Comparison of ENCODE assay signal across 20 cellular contexts in genomic region chr7:35749548-35749947, GRCh38. TPM values are rescaled to one million over a fixed set of nuclear protein-coding genes. Genes with fewer than 3 reads are reported as not detected.
A peak's percentile ranks its signal among the peaks of the same experiment; 100 is the strongest.
DNase-seq lines count a peak whose midpoint lies in the region; ATAC-seq and TF ChIP-seq lines count a peak whose summit lies in the region.
"Had no signal": no experiment of that assay in that cellular context is flagged by ENCODE, and none has a peak within 500 bp of the region (broad histone marks: within the 10 kb centered on the region; RNA-seq: fewer than 3 reads in every experiment).

No MANE protein-coding gene starts in this region.

- H3K9me3 Mint-ChIP-seq in Caco-2 (ENCODE audit: unreplicated experiment): peaks cover 9% of the 10 kb centered on the region
- H3K9me3 Mint-ChIP-seq: naive thymus-derived CD4-positive, alpha-beta T cell; stimulated activated naive CD8-positive, alpha-beta T cell treated with anti-CD3 and anti-CD28 coated beads, Interleukin-15, Interleukin-2, amounts not matched to agents 100 ng/mL and 50 ng/mL, for 24 hours had no signal

- no peak overlapping the region for H3K27ac Mint-ChIP-seq in Caco-2 (ENCODE audit: unreplicated experiment)
- H3K27ac Mint-ChIP-seq: stimulated activated naive CD8-positive, alpha-beta T cell treated with anti-CD3 and anti-CD28 coated beads, Interleukin-15, Interleukin-2, amounts not matched to agents 100 ng/mL and 50 ng/mL, for 24 hours; T-helper 17 cell had no signal

- no peak overlapping the region for H3K4me3 Mint-ChIP-seq in Caco-2 (ENCODE audit: unreplicated experiment)
- H3K4me3 Mint-ChIP-seq: naive thymus-derived CD4-positive, alpha-beta T cell; stimulated activated naive CD8-positive, alpha-beta T cell treated with anti-CD3 and anti-CD28 coated beads, Interleukin-15, Interleukin-2, amounts not matched to agents 100 ng/mL and 50 ng/mL, for 24 hours; T-helper 17 cell had no signal

- 8 to 20% methylated on average over 2 of the region's 2 CpGs for WGBS in GM23248 (ENCODE audit: low coverage in 1 of 2, low lambda C conversion rate in 2 of 2, missing lambda C conversion rate in 2 of 2), 2 experiments
- 60 to 71% methylated on average over 2 of the region's 2 CpGs for WGBS in body of pancreas, 2 donors
- WGBS in sigmoid colon, 2 donors: 63 to 76% methylated on average over 2 of the region's 2 CpGs

- H3F3A ChIP-seq in GM23248 (ENCODE audit: insufficient read depth) (peaks cover 16% of the 10 kb centered on the region), MM.1S (ENCODE audit: insufficient read depth, low read length) (no peaks in the 10 kb centered on the region)

- H3K9me2 ChIP-seq in GM23248 (ENCODE audit: insufficient read depth): no peaks in the 10 kb centered on the region
- no peaks in the 10 kb centered on the region for H3K9me2 ChIP-seq in MM.1S (replicated peaks; ENCODE audit: insufficient read depth, low read length)

- DNase-seq in GM23248 (peak; percentile 61), body of pancreas (peak in 2 of 4 donors; percentile 18 to 31), left ventricle myocardium superior (peak; percentile 56), sigmoid colon (peak; percentile 78), NCI-H2081 (lab: John Stamatoyannopoulos, UW) (no peak), Caco-2 (no peak), MM.1S (no peak)
- DNase-seq in activated CD4-positive, alpha-beta T cell treated with anti-CD3 and anti-CD28 coated beads for 1 hour: no peak
- DNase-seq: activated CD4-positive, CD25-positive, alpha-beta regulatory T cell; activated effector memory CD4-positive, alpha-beta T cell treated with anti-CD3 and anti-CD28 coated beads, Interleukin-2, amount 50 U/mL, for 16 hours; dermis blood vessel endothelial cell; erythroblast; naive thymus-derived CD4-positive, alpha-beta T cell; NCI-H1105; NCI-H2171 treated with DMSO at 0.1 percent for 48 hours; posterior cingulate gyrus; T-helper 17 cell had no signal

- TF ChIP-seq POLR2A in body of pancreas (IDR thresholded peaks at IDR 0.05): no peak
- no peak for TF ChIP-seq POLR2A in sigmoid colon (IDR thresholded peaks at IDR 0.05)

- BruUV-seq in Caco-2 (replicated peaks; lab: Mats Ljungman, UMichigan): no TSS peak

- no peaks in the 10 kb centered on the region for H3K27me3 ChIP-seq in GM23248 (replicated peaks; ENCODE audit: insufficient read depth)
- no peaks in the 10 kb centered on the region for H3K27me3 ChIP-seq in body of pancreas
- no peaks in the 10 kb centered on the region for H3K27me3 ChIP-seq in sigmoid colon
- H3K27me3 ChIP-seq in Caco-2 (replicated peaks; ENCODE audit: control insufficient read depth, insufficient read depth, low read length): no peaks in the 10 kb centered on the region
- no peaks in the 10 kb centered on the region for H3K27me3 ChIP-seq in MM.1S (replicated peaks; ENCODE audit: insufficient read depth, low read length)
- H3K27me3 ChIP-seq: hepatocyte had no signal

- no peaks in the 10 kb centered on the region for H3K79me2 ChIP-seq in GM23248 (ENCODE audit: insufficient read depth)
- H3K79me2 ChIP-seq in MM.1S (ENCODE audit: low read length): no peaks in the 10 kb centered on the region
- H3K79me2 ChIP-seq: hepatocyte had no signal

- H3K9ac ChIP-seq in GM23248 (no peak overlapping the region), MM.1S (ENCODE audit: low read length) (no peak overlapping the region)
- H3K9ac ChIP-seq: KMS-11 had no signal

- no peak overlapping the region for H3K27ac ChIP-seq in GM23248
- no peak overlapping the region for H3K27ac ChIP-seq in body of pancreas
- peak overlapping the region in 1 of 4 donors; percentile 56 for H3K27ac ChIP-seq in sigmoid colon
- no peak overlapping the region for H3K27ac ChIP-seq in MM.1S (ENCODE audit: low read length)
- H3K27ac ChIP-seq: hepatocyte, KMS-11 had no signal

- H4K20me1 ChIP-seq in GM23248 (ENCODE audit: insufficient read depth) (no peaks in the 10 kb centered on the region), MM.1S (ENCODE audit: insufficient read depth, low read length) (no peaks in the 10 kb centered on the region)

- no peaks in the 10 kb centered on the region for H3K36me3 Mint-ChIP-seq in Caco-2 (ENCODE audit: insufficient read depth, unreplicated experiment)

- POLR2A ChIA-PET in Caco-2 (lab: Charles Lee): no interaction called here

- H2AFZ ChIP-seq in GM23248 (no peak overlapping the region), MM.1S (ENCODE audit: low read length) (no peak overlapping the region)
- H2AFZ ChIP-seq: hepatocyte had no signal

- intact Hi-C loops in body of pancreas (cut with DNase I): no loop called here
- intact Hi-C loops in left ventricle myocardium superior (cut with micrococcal nuclease): no loop called here
- intact Hi-C loops in sigmoid colon (cut with DNase I): no loop called here
- intact Hi-C loops in Caco-2 (cut with micrococcal nuclease; ENCODE audit: unreplicated experiment): no loop called here

- H3K4me1 Mint-ChIP-seq in Caco-2 (ENCODE audit: low read depth, unreplicated experiment): peaks cover 6% of the 10 kb centered on the region
- H3K4me1 Mint-ChIP-seq: naive thymus-derived CD4-positive, alpha-beta T cell; T-helper 17 cell had no signal

- peak overlapping the region; percentile 12 for H3K4me2 ChIP-seq in GM23248 (ENCODE audit: unreplicated experiment)
- no peak overlapping the region for H3K4me2 ChIP-seq in MM.1S (ENCODE audit: low read depth, low read length)
- H3K4me2 ChIP-seq: hepatocyte, KMS-11 had no signal

- in situ Hi-C loops in GM23248 (cut with MboI): no loop called here

- no peak overlapping the region for H3K4me3 ChIP-seq in GM23248
- no peak overlapping the region for H3K4me3 ChIP-seq in body of pancreas
- no peak overlapping the region for H3K4me3 ChIP-seq in sigmoid colon
- no peak overlapping the region for H3K4me3 ChIP-seq in Caco-2 (ENCODE audit: low read depth, low read length)
- H3K4me3 ChIP-seq in MM.1S (ENCODE audit: low read length): no peak overlapping the region
- H3K4me3 ChIP-seq: hepatocyte had no signal

- no peaks in the 10 kb centered on the region for H3K9me3 ChIP-seq in GM23248 (ENCODE audit: low read depth)
- H3K9me3 ChIP-seq in body of pancreas: no peaks in the 10 kb centered on the region
- no peaks in the 10 kb centered on the region for H3K9me3 ChIP-seq in sigmoid colon
- no peaks in the 10 kb centered on the region for H3K9me3 ChIP-seq in Caco-2
- no peaks in the 10 kb centered on the region for H3K9me3 ChIP-seq in MM.1S (replicated peaks; ENCODE audit: insufficient read depth, low read length)

- no peaks in the 10 kb centered on the region for H3K27me3 Mint-ChIP-seq in Caco-2 (ENCODE audit: insufficient read depth, unreplicated experiment)
- H3K27me3 Mint-ChIP-seq: stimulated activated naive CD8-positive, alpha-beta T cell treated with anti-CD3 and anti-CD28 coated beads, Interleukin-15, Interleukin-2, amounts not matched to agents 100 ng/mL and 50 ng/mL, for 24 hours; T-helper 17 cell had no signal

- CTCF ChIA-PET in Caco-2 (lab: Charles Lee): no interaction called here

- TF ChIP-seq CTCF in body of pancreas (IDR thresholded peaks at IDR 0.05): no peak
- TF ChIP-seq CTCF in sigmoid colon (IDR thresholded peaks at IDR 0.05): no peak
- no peak for TF ChIP-seq CTCF in Caco-2 (IDR thresholded peaks at IDR 0.05; ENCODE audit: insufficient read depth in 1 of 2, low read depth in 1 of 2, low read length in 1 of 2, severe bottlenecking in 1 of 2, unreplicated experiment in 1 of 2)
- no peak for TF ChIP-seq CTCF in MM.1S (IDR thresholded peaks at IDR 0.05; ENCODE audit: low read length)

- ATAC-seq in body of pancreas: peak; percentile 35
- ATAC-seq in left ventricle myocardium superior: peak; percentile 87
- ATAC-seq: naive thymus-derived CD4-positive, alpha-beta T cell; T-helper 17 cell had no signal

- TF ChIP-seq EP300 in sigmoid colon (IDR thresholded peaks at IDR 0.05): no peak

- H3K36me3 ChIP-seq in GM23248 (ENCODE audit: low read depth): no peaks in the 10 kb centered on the region
- no peaks in the 10 kb centered on the region for H3K36me3 ChIP-seq in body of pancreas (replicated peaks in 1 of 2; ENCODE audit: insufficient read depth in 1 of 2, low read depth in 2 of 2)
- no peaks in the 10 kb centered on the region for H3K36me3 ChIP-seq in sigmoid colon
- no peaks in the 10 kb centered on the region for H3K36me3 ChIP-seq in Caco-2 (ENCODE audit: control insufficient read depth, insufficient read depth, low read length)
- no peaks in the 10 kb centered on the region for H3K36me3 ChIP-seq in MM.1S (replicated peaks; ENCODE audit: insufficient read depth, low read length)

- H3K4me1 ChIP-seq in GM23248 (ENCODE audit: insufficient read depth) (peaks cover 35% of the 10 kb centered on the region), body of pancreas (no peaks in the 10 kb centered on the region), sigmoid colon (peaks cover 0 to 42% (median 24%) of the 10 kb centered on the region in 4 donors), Caco-2 (peaks cover 25% of the 10 kb centered on the region), MM.1S (ENCODE audit: low read length) (0 out of 2 replicates have a peak, but pooled peaks cover 3% of the 10 kb centered on the region)

RNA-seq across cellular contexts. Expression of gene SEPTIN7, which starts 51.3 kb away (rescaled TPM):
- 368 and 405 TPM in 2 replicates for total RNA-seq in GM23248 (2014; rRNA removed; shearing (Covaris generic))
- polyA plus RNA-seq in GM23248 (2016; fragmentation: Nextera tagmentation; extraction: Ambion mirVana) (509 and 521 TPM in 2 replicates), sigmoid colon (100 to 1,000 TPM; 112 to 134 (median 132) TPM)
- total RNA-seq in body of pancreas (10 to 100 TPM; 23.1 to 56.3 TPM), left ventricle myocardium superior (176 TPM), sigmoid colon (100 to 1,000 TPM; 256 to 330 (median 275) TPM), Caco-2 (2022) (224 and 227 TPM in 2 replicates)

RNA-seq across cellular contexts. Expression of gene HERPUD2, which starts 54.6 kb away (rescaled TPM):
- total RNA-seq in GM23248 (2014; rRNA removed; shearing (Covaris generic)): 15.2 and 33.3 TPM in 2 replicates
- 21.9 and 22.7 TPM in 2 replicates for polyA plus RNA-seq in GM23248 (2016; fragmentation: Nextera tagmentation; extraction: Ambion mirVana)
- 10 to 100 TPM; 19.4 to 21.5 TPM for total RNA-seq in body of pancreas
- 15.0 TPM for total RNA-seq in left ventricle myocardium superior
- 10 to 100 TPM; 21.7 to 40.7 (median 31.4) TPM for total RNA-seq in sigmoid colon
- 10 to 100 TPM in 2 of 3 donors, 1 to 10 TPM in 1; 8.8 to 13.0 (median 12.0) TPM for polyA plus RNA-seq in sigmoid colon
- total RNA-seq in Caco-2 (2022): 25.2 and 29.6 TPM in 2 replicates

Comparison
In these comparisons a context has a peak if more than half of its experiments do, and no peak if none do; other contexts are left out.
1. DNase-seq: peak in GM23248 (single experiment), left ventricle myocardium superior (single experiment) and sigmoid colon (single experiment); none in activated CD4-positive, alpha-beta T cell treated with anti-CD3 and anti-CD28 coated beads for 1 hour (single experiment), NCI-H2081 (0 of 2), Caco-2 (0 of 2) and MM.1S (single experiment).